ENCODE assay signal across 1 cellular context in genomic region chr17:66200685-66201092, GRCh38.
TF ChIP-seq lines count a peak whose summit lies in the region.

No MANE protein-coding gene starts in this region.

TF ChIP-seq in K562, 482 proteins besides CTCF, POLR2A, EP300 and RAD21 (continued from another document and continues in another):
- no peak for TF ChIP-seq DEAF1 (CRISPR knock-in tag; IDR thresholded peaks at IDR 0.05)
- no peak for TF ChIP-seq ZNF224 (CRISPR knock-in tag; IDR thresholded peaks at IDR 0.05)
- peak; percentile 77 for TF ChIP-seq MYC (IDR thresholded peaks at IDR 0.05; ENCODE audit: low read depth, low read length)
- no peak for TF ChIP-seq MYC (CRISPR knock-in tag; IDR thresholded peaks at IDR 0.05; ENCODE audit: borderline replicate concordance, low read depth)
- no peak for TF ChIP-seq SETDB1 (IDR thresholded peaks at IDR 0.05; ENCODE audit: low read length)
- TF ChIP-seq ARNT (IDR thresholded peaks at IDR 0.05): peak; percentile 42 to 47; a peak in 1 of 4 replicates
- TF ChIP-seq GTF2A2 (tag; IDR thresholded peaks at IDR 0.05): no peak
- peak; percentile 54; the same call in 1 of the 2 replicates for TF ChIP-seq CC2D1A (IDR thresholded peaks at IDR 0.05)
- TF ChIP-seq KLF13 (tag; IDR thresholded peaks at IDR 0.05; ENCODE audit: borderline replicate concordance, low read depth): no peak
- TF ChIP-seq NFATC3 (IDR thresholded peaks at IDR 0.05): no peak
- no peak for TF ChIP-seq ZNF707 (CRISPR knock-in tag; conservative IDR thresholded peaks at IDR 0.05)
- TF ChIP-seq ZNF239 (CRISPR knock-in tag; IDR thresholded peaks at IDR 0.05): no peak
- TF ChIP-seq MEF2A (IDR thresholded peaks at IDR 0.05; ENCODE audit: control insufficient read depth, low read depth, low read length): no peak
- peak in 1 of 2 experiments; percentile 57; a peak in 1 of 4 replicates for TF ChIP-seq HDAC1 (IDR thresholded peaks at IDR 0.05)
- TF ChIP-seq USF1 (CRISPR knock-in tag; IDR thresholded peaks at IDR 0.05): no peak
- TF ChIP-seq ZSCAN32 (CRISPR knock-in tag; IDR thresholded peaks at IDR 0.05): no peak
- TF ChIP-seq FIP1L1 (IDR thresholded peaks at IDR 0.05; ENCODE audit: low read depth, low read length, poor library complexity, severe bottlenecking): no peak
- no peak for TF ChIP-seq ZC3H11A (IDR thresholded peaks at IDR 0.05; ENCODE audit: low read depth, low read length)
- no peak for TF ChIP-seq PRMT5 (CRISPR knock-in tag; IDR thresholded peaks at IDR 0.05)
- 0 out of 2 replicates have a peak, but pooled peaks have one; percentile 15 for TF ChIP-seq NCOA1 (IDR thresholded peaks at IDR 0.05; ENCODE audit: low read depth)
- TF ChIP-seq BRD4 (IDR thresholded peaks at IDR 0.05): no peak
- no peak for TF ChIP-seq JUND (IDR thresholded peaks at IDR 0.05; ENCODE audit: borderline replicate concordance, low read depth, low read length)
- TF ChIP-seq JUND (tag; IDR thresholded peaks at IDR 0.05; ENCODE audit: borderline replicate concordance, low read depth, low read length): no peak
- TF ChIP-seq SMARCA5 (IDR thresholded peaks at IDR 0.05): peak; percentile 76
- no peak for TF ChIP-seq SAFB2 (IDR thresholded peaks at IDR 0.05; ENCODE audit: borderline replicate concordance, low read depth, low read length, severe bottlenecking)
- TF ChIP-seq RNF2 (IDR thresholded peaks at IDR 0.05): no peak
- peak; percentile 85; the same call in 1 of the 2 replicates for TF ChIP-seq MCM3 (IDR thresholded peaks at IDR 0.05)
- no peak for TF ChIP-seq TGIF2 (CRISPR knock-in tag; IDR thresholded peaks at IDR 0.05)
- TF ChIP-seq PPARD (CRISPR knock-in tag; IDR thresholded peaks at IDR 0.05): no peak
- 0 out of 2 replicates have a peak, but pooled peaks have one; percentile 44 for TF ChIP-seq MTA1 (IDR thresholded peaks at IDR 0.05; ENCODE audit: borderline replicate concordance)
- no peak for TF ChIP-seq SIN3B (IDR thresholded peaks at IDR 0.05; ENCODE audit: low read depth)
- no peak for TF ChIP-seq ZNF212 (CRISPR knock-in tag; IDR thresholded peaks at IDR 0.05)
- peak; percentile 89 for TF ChIP-seq ARID2 (IDR thresholded peaks at IDR 0.05)
- TF ChIP-seq KLF1 (tag; IDR thresholded peaks at IDR 0.05): no peak
- TF ChIP-seq MLLT1 (IDR thresholded peaks at IDR 0.05): peak; percentile 51 to 73; a peak in 2 of 4 replicates
- peak in 1 of 2 experiments; percentile 69; a peak in 2 of 4 replicates for TF ChIP-seq FOXK2 (conservative IDR thresholded peaks at IDR 0.05 in 1 of 2, IDR thresholded peaks at IDR 0.05 in 1 of 2; ENCODE audit: low read depth in 2 of 2)
- no peak for TF ChIP-seq ZNF431 (CRISPR knock-in tag; IDR thresholded peaks at IDR 0.05)
- TF ChIP-seq DLX4 (CRISPR knock-in tag; IDR thresholded peaks at IDR 0.05): no peak
- no peak for TF ChIP-seq ZNF354B (CRISPR knock-in tag; IDR thresholded peaks at IDR 0.05)
- TF ChIP-seq ZNF57 (CRISPR knock-in tag; IDR thresholded peaks at IDR 0.05): no peak
- no peak for TF ChIP-seq TFE3 (CRISPR knock-in tag; IDR thresholded peaks at IDR 0.05)
- no peak for TF ChIP-seq ZNF561 (CRISPR knock-in tag; conservative IDR thresholded peaks at IDR 0.05)
- no peak for TF ChIP-seq E4F1 (CRISPR knock-in tag; IDR thresholded peaks at IDR 0.05; ENCODE audit: borderline replicate concordance)
- peak; percentile 88; the same call in 1 of the 2 replicates for TF ChIP-seq HLTF (IDR thresholded peaks at IDR 0.05)
- TF ChIP-seq ARID1B (IDR thresholded peaks at IDR 0.05): peak; percentile 40; the same call in 1 of the 2 replicates
- TF ChIP-seq XRCC4 (IDR thresholded peaks at IDR 0.05; ENCODE audit: extremely low read depth, insufficient read depth, insufficient read length): no peak
- TF ChIP-seq SLC30A9 (CRISPR knock-in tag; IDR thresholded peaks at IDR 0.05): no peak
- no peak for TF ChIP-seq ZNF778 (CRISPR knock-in tag; IDR thresholded peaks at IDR 0.05)
- TF ChIP-seq EHMT2 (IDR thresholded peaks at IDR 0.05): peak; percentile 58
- peak; percentile 86; the same call in 1 of the 2 replicates for TF ChIP-seq TRIM25 (IDR thresholded peaks at IDR 0.05; ENCODE audit: borderline replicate concordance)
- no peak for TF ChIP-seq PRDM10 (IDR thresholded peaks at IDR 0.05; ENCODE audit: partially characterized antibody)
- 0 out of 2 replicates have a peak, but pooled peaks have one; percentile 34 for TF ChIP-seq MTA3 (IDR thresholded peaks at IDR 0.05; ENCODE audit: borderline replicate concordance)
- no peak for TF ChIP-seq ATF1 (CRISPR knock-in tag; IDR thresholded peaks at IDR 0.05)
- no peak for TF ChIP-seq ATF1 (tag; IDR thresholded peaks at IDR 0.05)
- TF ChIP-seq SIRT6 (IDR thresholded peaks at IDR 0.05; ENCODE audit: low read depth, low read length): no peak
- TF ChIP-seq NONO (IDR thresholded peaks at IDR 0.05; ENCODE audit: low read depth in 2 of 2, low read length in 1 of 2): no peak
- TF ChIP-seq NKRF (IDR thresholded peaks at IDR 0.05; ENCODE audit: borderline replicate concordance): peak; percentile 51; the same call in 1 of the 2 replicates
- no peak for TF ChIP-seq ZNF668 (CRISPR knock-in tag; IDR thresholded peaks at IDR 0.05)
- TF ChIP-seq IRF2 (CRISPR knock-in tag; IDR thresholded peaks at IDR 0.05): no peak
